Comparison of ENCODE assay signal across 21 cellular contexts in the genomic region with DNA sequence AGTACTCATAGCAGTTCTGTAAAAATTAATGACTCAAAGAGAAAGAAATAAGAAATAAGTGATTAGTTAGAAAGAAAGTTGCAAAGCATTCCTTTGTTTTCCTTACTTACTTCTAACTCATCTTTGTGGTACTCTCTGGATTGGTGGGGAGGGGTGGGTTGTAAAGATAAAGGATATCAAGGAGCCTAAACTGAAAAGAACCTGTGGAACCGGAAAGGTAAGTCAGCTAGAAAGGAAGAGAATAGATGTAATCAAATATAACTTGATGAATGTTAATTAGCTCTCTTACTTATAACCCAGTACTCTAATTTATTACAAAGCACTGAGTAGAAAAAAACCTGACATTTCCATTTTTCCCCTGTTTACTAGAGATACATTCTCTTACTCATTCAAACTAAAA. TPM values are rescaled to one million over a fixed set of nuclear protein-coding genes. Genes with fewer than 3 reads are reported as not detected.
DNase-seq lines count a peak whose midpoint lies in the region; ATAC-seq and TF ChIP-seq lines count a peak whose summit lies in the region.
"Had no signal": no experiment of that assay in that cellular context is flagged by ENCODE, and none has a peak within 500 bp of the region (broad histone marks: within the 10 kb centered on the region; RNA-seq: fewer than 3 reads in every experiment).

No MANE protein-coding gene starts in this region.

- H3K36me3 Mint-ChIP-seq in WTC11: no peaks in the 10 kb centered on the region
- H3K36me3 Mint-ChIP-seq: CD14-positive monocyte had no signal

- H3K27ac Mint-ChIP-seq in WTC11: no peak overlapping the region; the same call in 1 of the 2 replicates
- H3K27ac Mint-ChIP-seq: CD14-positive monocyte had no signal

- ATAC-seq in WTC11 (peak; percentile 28; the same call in 1 of the 2 replicates), GM18498 (IDR thresholded peaks at IDR 0.05; ENCODE audit: unreplicated experiment) (no peak), GM19397 (IDR thresholded peaks at IDR 0.05; ENCODE audit: unreplicated experiment) (no peak), HG03457 (IDR thresholded peaks at IDR 0.05; ENCODE audit: unreplicated experiment) (no peak)
- ATAC-seq: HepG2 had no signal

- no peak overlapping the region; the same call in 1 of the 2 replicates for H3K4me3 Mint-ChIP-seq in WTC11
- H3K4me3 Mint-ChIP-seq: CD14-positive monocyte had no signal

- TF ChIP-seq CTCF in WTC11 (IDR thresholded peaks at IDR 0.05): no peak

- CTCF ChIA-PET in WTC11 (lab: Charles Lee): no interaction called here

- DNase-seq in NCI-H1105 treated with DMSO at 0.1 percent for 48 hours (lab: John Stamatoyannopoulos, UW) (peak; percentile 32), NCI-H1105 (lab: John Stamatoyannopoulos, UW) (no peak), NCI-H510A treated with DMSO at 0.1 percent for 48 hours (lab: John Stamatoyannopoulos, UW) (peak; percentile 87), WTC11 (ENCODE audit: low spot score) (no peak), foreskin melanocyte (no peak)
- DNase-seq: GDM1, GM23248, KBM-7, NCI-H1694 treated with DMSO at 0.1 percent for 48 hours, NCI-H2107, NCI-H345, NCI-H774, OCI-M1, RPMI8226, SHP77 treated with DMSO at 0.1 percent for 48 hours, SK-N-SH had no signal

- peaks cover 33% of the 10 kb centered on the region for H3K4me1 Mint-ChIP-seq in WTC11
- H3K4me1 Mint-ChIP-seq: CD14-positive monocyte had no signal

- POLR2A ChIA-PET in WTC11 (lab: Charles Lee): no interaction called here

- no peaks in the 10 kb centered on the region for H3K9me3 Mint-ChIP-seq in WTC11
- H3K9me3 Mint-ChIP-seq: CD14-positive monocyte had no signal

- no peaks in the 10 kb centered on the region for H3K27me3 Mint-ChIP-seq in WTC11 (ENCODE audit: low read depth)

TF ChIP-seq in WTC11, 78 proteins besides CTCF, POLR2A, EP300 and RAD21:
- TF ChIP-seq ZNF423 (CRISPR knock-in tag; IDR thresholded peaks at IDR 0.05) (no peak), ZNF671 (CRISPR knock-in tag; IDR thresholded peaks at IDR 0.05) (no peak), TEAD1 (CRISPR knock-in tag; IDR thresholded peaks at IDR 0.05) (no peak), ZNF281 (CRISPR knock-in tag; IDR thresholded peaks at IDR 0.05) (no peak), MYBL2 (CRISPR knock-in tag; IDR thresholded peaks at IDR 0.05) (no peak)
- TF ChIP-seq, protein P1, sequence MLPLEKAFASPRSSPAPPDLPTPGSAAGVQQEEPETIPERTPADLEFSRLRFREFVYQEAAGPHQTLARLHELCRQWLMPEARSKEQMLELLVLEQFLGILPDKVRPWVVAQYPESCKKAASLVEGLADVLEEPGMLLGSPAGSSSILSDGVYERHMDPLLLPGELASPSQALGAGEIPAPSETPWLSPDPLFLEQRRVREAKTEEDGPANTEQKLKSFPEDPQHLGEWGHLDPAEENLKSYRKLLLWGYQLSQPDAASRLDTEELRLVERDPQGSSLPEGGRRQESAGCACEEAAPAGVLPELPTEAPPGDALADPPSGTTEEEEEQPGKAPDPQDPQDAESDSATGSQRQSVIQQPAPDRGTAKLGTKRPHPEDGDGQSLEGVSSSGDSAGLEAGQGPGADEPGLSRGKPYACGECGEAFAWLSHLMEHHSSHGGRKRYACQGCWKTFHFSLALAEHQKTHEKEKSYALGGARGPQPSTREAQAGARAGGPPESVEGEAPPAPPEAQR (CRISPR knock-in tag; IDR thresholded peaks at IDR 0.05): no peak
- TF ChIP-seq, protein P2, sequence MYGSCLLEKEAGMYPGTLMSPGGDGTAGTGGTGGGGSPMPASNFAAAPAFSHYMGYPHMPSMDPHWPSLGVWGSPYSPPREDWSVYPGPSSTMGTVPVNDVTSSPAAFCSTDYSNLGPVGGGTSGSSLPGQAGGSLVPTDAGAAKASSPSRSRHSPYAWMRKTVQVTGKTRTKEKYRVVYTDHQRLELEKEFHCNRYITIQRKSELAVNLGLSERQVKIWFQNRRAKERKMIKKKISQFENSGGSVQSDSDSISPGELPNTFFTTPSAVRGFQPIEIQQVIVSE (CRISPR knock-in tag; IDR thresholded peaks at IDR 0.05; ENCODE audit: borderline replicate concordance): no peak
TF ChIP-seq in WTC11: peak in this region for 0.

RNA-seq across cellular contexts. Expression of gene KRR1, which starts 37.5 kb away (rescaled TPM):
- 54.4 to 59.6 TPM (median 54.8 TPM) in 3 replicates for total RNA-seq in WTC11 (2021)

Comparison
In these comparisons a context has a peak if more than half of its experiments do, and no peak if none do; other contexts are left out.
1. DNase-seq: peak in NCI-H1105 treated with DMSO at 0.1 percent for 48 hours (single experiment) and NCI-H510A treated with DMSO at 0.1 percent for 48 hours (single experiment); none in NCI-H1105 (single experiment), WTC11 (single experiment) and foreskin melanocyte (single experiment).